Comparison of ENCODE assay signal across 8 cellular contexts in the genomic region with DNA sequence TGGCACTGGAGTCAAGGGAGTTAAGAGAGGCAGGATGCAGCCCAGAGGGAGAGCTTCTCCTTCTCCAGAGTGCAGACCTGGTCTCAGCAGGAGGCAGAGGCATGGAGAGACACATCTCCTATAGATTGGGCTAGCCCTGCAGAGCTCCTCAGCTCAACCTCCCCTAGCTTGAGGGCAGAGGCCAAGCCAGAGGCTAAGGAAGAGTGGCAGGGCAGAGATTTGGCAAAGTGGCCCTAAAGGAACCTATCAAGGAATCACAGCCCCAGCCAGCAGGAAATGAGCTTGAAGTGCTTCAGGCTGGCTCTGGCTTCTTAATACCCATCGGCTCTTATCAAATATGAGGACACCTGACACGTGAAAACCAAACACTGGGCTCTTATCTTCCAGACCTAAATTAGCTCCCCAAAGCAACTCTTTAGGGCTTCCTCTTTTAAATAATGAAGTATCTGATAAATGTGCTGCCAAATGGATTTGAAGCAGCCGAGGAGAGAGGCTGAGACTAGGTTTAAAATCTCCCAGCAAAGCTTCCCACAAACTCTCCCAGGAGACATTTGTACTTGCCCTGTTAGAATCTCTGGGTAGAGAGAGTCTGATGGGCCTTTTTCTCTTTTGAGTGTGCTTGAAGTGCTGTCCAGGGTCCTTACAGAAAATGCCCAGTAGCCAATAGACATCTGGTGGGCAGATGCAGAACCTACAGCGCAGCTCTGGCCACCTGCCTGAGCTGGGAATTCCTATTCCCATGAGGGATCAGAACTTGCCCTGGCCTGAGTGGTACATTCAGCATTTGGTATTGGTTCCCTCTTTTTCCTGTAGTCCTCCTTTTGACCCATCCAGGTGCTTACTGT.
DNase-seq lines count a peak whose midpoint lies in the region; ATAC-seq and TF ChIP-seq lines count a peak whose summit lies in the region.

No MANE protein-coding gene starts in this region.

- H3K9me3 Mint-ChIP-seq in chondrocyte (ENCODE audit: low read depth): no peaks in the 10 kb centered on the region
- no peaks in the 10 kb centered on the region for H3K9me3 Mint-ChIP-seq in nephron progenitor cell

- H3K4me3 Mint-ChIP-seq in chondrocyte (ENCODE audit: unreplicated experiment) (no peak overlapping the region), nephron progenitor cell (no peak overlapping the region)

- H3K27ac Mint-ChIP-seq in chondrocyte (ENCODE audit: unreplicated experiment): no peak overlapping the region
- H3K27ac Mint-ChIP-seq in nephron progenitor cell: no peak overlapping the region

- H3K36me3 Mint-ChIP-seq in chondrocyte (ENCODE audit: low read depth) (peaks cover 1% of the 10 kb centered on the region), nephron progenitor cell (ENCODE audit: low read depth) (no peaks in the 10 kb centered on the region)

- H3K4me1 Mint-ChIP-seq in chondrocyte (ENCODE audit: low read depth): no peaks in the 10 kb centered on the region
- no peaks in the 10 kb centered on the region for H3K4me1 Mint-ChIP-seq in nephron progenitor cell

- TF ChIP-seq CTCF in chondrocyte (IDR thresholded peaks at IDR 0.05) (peak; percentile 70), nephron progenitor cell (IDR thresholded peaks at IDR 0.05) (peak; percentile 7)

- ATAC-seq in HG03135 (IDR thresholded peaks at IDR 0.05; ENCODE audit: unreplicated experiment): no peak

- DNase-seq in GM04504 (ENCODE audit: low read depth) (peak; percentile 24), NCI-H2029 (lab: John Stamatoyannopoulos, UW) (peak; percentile 65), chondrocyte (ENCODE audit: low spot score) (no peak), nephron progenitor cell (peak; percentile 52), pons (ENCODE audit: low spot score) (no peak), NCI-H526 treated with DMSO at 0.1 percent for 48 hours (lab: John Stamatoyannopoulos, UW) (no peak), dermis blood vessel endothelial cell (no peak)

- H3K27me3 Mint-ChIP-seq in chondrocyte (ENCODE audit: low read depth) (no peaks in the 10 kb centered on the region), nephron progenitor cell (ENCODE audit: low read depth, poor library complexity) (peaks cover 39% of the 10 kb centered on the region)

Comparison
In these comparisons a context has a peak if more than half of its experiments do, and no peak if none do; other contexts are left out.
1. DNase-seq: peak in GM04504 (single experiment), NCI-H2029 (single experiment) and nephron progenitor cell (single experiment); none in chondrocyte (single experiment), pons (single experiment), NCI-H526 treated with DMSO at 0.1 percent for 48 hours (single experiment) and dermis blood vessel endothelial cell (single experiment).